In the genomic region with DNA sequence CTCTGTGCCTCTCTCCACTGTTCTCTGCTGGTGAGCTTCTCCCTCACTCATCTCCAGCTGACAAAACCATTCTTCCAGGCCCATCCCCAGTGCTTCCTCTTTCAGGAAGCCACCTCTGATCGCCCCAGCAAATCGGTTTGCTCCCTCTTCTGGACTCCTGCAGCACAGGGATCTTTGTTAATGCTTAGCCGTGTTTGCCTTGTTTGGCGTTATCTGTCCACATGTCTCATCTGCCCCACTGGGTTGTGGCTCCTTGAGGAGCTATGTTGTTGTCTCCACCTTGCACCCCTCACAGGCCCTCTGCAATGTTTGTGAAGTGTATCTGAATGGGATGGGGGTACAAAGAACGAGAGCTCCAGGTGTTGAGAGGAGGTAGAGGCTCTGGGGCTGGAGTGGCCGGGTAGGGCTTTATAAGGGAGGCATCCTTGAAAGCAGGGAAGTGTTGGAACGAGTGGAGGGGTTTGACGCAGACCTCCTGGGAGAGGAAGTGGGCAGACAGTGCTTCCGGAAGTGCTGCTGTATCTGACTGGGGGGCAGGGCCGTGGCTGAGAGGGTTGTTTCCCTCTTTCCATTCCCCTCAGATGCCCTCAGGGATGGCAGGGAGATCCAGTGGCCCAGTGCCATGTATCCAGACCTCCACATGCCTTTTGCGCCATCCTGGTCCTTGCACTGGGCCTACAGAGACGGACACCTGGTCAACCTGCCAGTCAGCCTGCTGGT, we compare ENCODE assay signal across 1 cellular context.
TF ChIP-seq lines count a peak whose summit lies in the region.

No MANE protein-coding gene starts in this region.

TF ChIP-seq in K562, 482 proteins besides CTCF, POLR2A, EP300 and RAD21 (continued from another document):
- TF ChIP-seq, protein P1, sequence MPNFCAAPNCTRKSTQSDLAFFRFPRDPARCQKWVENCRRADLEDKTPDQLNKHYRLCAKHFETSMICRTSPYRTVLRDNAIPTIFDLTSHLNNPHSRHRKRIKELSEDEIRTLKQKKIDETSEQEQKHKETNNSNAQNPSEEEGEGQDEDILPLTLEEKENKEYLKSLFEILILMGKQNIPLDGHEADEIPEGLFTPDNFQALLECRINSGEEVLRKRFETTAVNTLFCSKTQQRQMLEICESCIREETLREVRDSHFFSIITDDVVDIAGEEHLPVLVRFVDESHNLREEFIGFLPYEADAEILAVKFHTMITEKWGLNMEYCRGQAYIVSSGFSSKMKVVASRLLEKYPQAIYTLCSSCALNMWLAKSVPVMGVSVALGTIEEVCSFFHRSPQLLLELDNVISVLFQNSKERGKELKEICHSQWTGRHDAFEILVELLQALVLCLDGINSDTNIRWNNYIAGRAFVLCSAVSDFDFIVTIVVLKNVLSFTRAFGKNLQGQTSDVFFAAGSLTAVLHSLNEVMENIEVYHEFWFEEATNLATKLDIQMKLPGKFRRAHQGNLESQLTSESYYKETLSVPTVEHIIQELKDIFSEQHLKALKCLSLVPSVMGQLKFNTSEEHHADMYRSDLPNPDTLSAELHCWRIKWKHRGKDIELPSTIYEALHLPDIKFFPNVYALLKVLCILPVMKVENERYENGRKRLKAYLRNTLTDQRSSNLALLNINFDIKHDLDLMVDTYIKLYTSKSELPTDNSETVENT (CRISPR knock-in tag; IDR thresholded peaks at IDR 0.05) = no peak
- TF ChIP-seq NR2C2 (CRISPR knock-in tag; IDR thresholded peaks at IDR 0.05) = no peak
- no peak for TF ChIP-seq NR2C2 (tag; IDR thresholded peaks at IDR 0.05)
- TF ChIP-seq SMAD1 (IDR thresholded peaks at IDR 0.05; ENCODE audit: low read depth, low read length, partially characterized antibody) = no peak
- TF ChIP-seq SP1 (CRISPR knock-in tag; IDR thresholded peaks at IDR 0.05) = peak; percentile 54; the same call in 1 of the 2 replicates
- TF ChIP-seq EWSR1 (IDR thresholded peaks at IDR 0.05; ENCODE audit: borderline replicate concordance, low read depth, partially characterized antibody) = no peak
- TF ChIP-seq, protein P2, sequence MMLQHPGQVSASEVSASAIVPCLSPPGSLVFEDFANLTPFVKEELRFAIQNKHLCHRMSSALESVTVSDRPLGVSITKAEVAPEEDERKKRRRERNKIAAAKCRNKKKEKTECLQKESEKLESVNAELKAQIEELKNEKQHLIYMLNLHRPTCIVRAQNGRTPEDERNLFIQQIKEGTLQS (IDR thresholded peaks at IDR 0.05) = no peak
- TF ChIP-seq, protein P2 (CRISPR knock-in tag; conservative IDR thresholded peaks at IDR 0.05) = 0 out of 2 replicates have a peak, but pooled peaks have one; percentile 44
